9 cellular contexts compared by ENCODE assay signal in genomic region chr7:71598553-71598952, GRCh38.
"Had no signal": no experiment of that assay in that cellular context is flagged by ENCODE, and none has a peak within 500 bp of the region (broad histone marks: within the 10 kb centered on the region; RNA-seq: fewer than 3 reads in every experiment).

No MANE protein-coding gene starts in this region.

- H3K4me3 Mint-ChIP-seq: HFFc6, IgD-negative memory B cell had no signal

- H2AFZ ChIP-seq: GM23248 had no signal

- H3K9me3 ChIP-seq: HAP-1 had no signal

- H3K4me1 Mint-ChIP-seq: IgD-negative memory B cell had no signal

- H3K27ac ChIP-seq: GM23248 had no signal

- H3K36me3 Mint-ChIP-seq: IgD-negative memory B cell had no signal

- H3K9ac ChIP-seq: GM23248 had no signal

- H3K27me3 Mint-ChIP-seq: IgD-negative memory B cell had no signal

- H3K4me1 ChIP-seq: HAP-1 had no signal

- ATAC-seq: HCT116 had no signal

- DNase-seq: GM23248, GOT3, HFFc6, KG1 had no signal

- H3K36me3 ChIP-seq: HAP-1 had no signal

- FAIRE-seq: H54, HTR-8/SVneo had no signal

- H3K4me3 ChIP-seq: GM23248, HAP-1 had no signal

- H3K27ac Mint-ChIP-seq: HFFc6 had no signal
